11 cellular contexts compared by ENCODE assay signal in the genomic region with DNA sequence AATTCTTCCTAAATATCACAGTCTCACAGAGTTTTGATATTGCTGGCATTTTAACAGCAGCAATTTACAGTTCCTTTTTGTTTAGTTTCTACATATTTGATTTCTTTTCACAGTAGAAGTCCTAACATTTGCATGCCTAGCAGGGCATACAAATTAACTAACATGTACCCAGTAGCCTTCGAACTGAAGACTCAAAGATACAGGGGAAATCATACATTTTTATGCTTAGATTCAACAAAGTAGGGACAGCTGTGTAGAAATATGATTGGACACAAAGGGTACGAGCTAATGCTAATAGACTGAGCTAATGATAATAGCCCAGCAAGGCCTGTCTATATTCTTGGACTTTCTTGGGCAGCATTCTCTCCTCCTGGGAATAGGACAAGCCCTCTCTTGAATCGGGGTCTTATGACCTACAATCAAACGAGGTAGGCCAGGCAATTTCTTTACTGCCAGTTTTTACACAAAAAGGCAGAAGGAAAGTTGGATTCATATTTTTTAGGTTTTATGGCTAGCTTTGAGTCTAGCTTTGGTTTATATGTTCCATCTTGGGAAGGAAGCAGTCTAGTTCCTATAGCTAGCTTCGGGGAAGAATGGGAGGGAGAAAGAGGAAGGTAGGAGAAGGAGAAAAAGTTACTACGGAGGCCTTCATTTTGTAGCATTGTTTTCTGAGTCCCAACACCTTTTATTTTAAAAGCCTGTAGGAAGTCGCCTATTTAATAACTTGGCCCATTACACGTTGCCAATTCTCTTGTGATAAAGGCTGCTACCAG.
A peak's percentile ranks its signal among the peaks of the same experiment; 100 is the strongest.
DNase-seq lines count a peak whose midpoint lies in the region; ATAC-seq and TF ChIP-seq lines count a peak whose summit lies in the region.
"Had no signal": no experiment of that assay in that cellular context is flagged by ENCODE, and none has a peak within 500 bp of the region (broad histone marks: within the 10 kb centered on the region; RNA-seq: fewer than 3 reads in every experiment).

No MANE protein-coding gene starts in this region.

- no peak for DNase-seq in CD4-positive, alpha-beta memory T cell
- DNase-seq in HFFc6 (no peak), naive B cell (no peak), CD1c-positive myeloid dendritic cell (ENCODE audit: extremely low spot score) (no peak), NCI-H2081 (lab: John Stamatoyannopoulos, UW) (no peak), left lung (no peak)
- DNase-seq in activated T-helper 1 cell treated with anti-CD3 and anti-CD28 coated beads, Interleukin-12 subunit alpha, Interleukin-12 subunit beta, Interleukin-2, Interleukin-4 antibody, amounts not matched to agents 30 ng/mL and 10 ng/mL and 1 ng/mL, durations not matched to agents 14 hours and 24 hours and 36 hours (ENCODE audit: low spot score) = no peak
- DNase-seq: central memory CD4-positive, alpha-beta T cell; foreskin fibroblast; NCI-H1436; stimulated activated CD4-positive, alpha-beta T cell treated with anti-CD3 and anti-CD28 coated beads, Interleukin-15, amount 100 ng/mL, for 24 hours had no signal

- peaks cover 42% of the 10 kb centered on the region for H3K4me1 ChIP-seq in CD4-positive, alpha-beta memory T cell (ENCODE audit: insufficient read depth, low read length)
- H3K4me1 ChIP-seq in left lung = peaks cover 6 to 39% of the 10 kb centered on the region in 2 donors

- H3K36me3 ChIP-seq in CD4-positive, alpha-beta memory T cell (ENCODE audit: insufficient read depth, low read length) = no peaks in the 10 kb centered on the region
- H3K36me3 ChIP-seq in left lung = no peaks in the 10 kb centered on the region

- no peaks in the 10 kb centered on the region for H3K9me3 ChIP-seq in CD4-positive, alpha-beta memory T cell (ENCODE audit: control insufficient read depth in 1 of 2, low read length in 2 of 2)
- H3K9me3 ChIP-seq in left lung = no peaks in the 10 kb centered on the region

- peak overlapping the region in 6 of 8 donors; percentile 36 to 60 (median 42) for H3K4me3 Mint-ChIP-seq in CD4-positive, alpha-beta memory T cell
- H3K4me3 Mint-ChIP-seq in HFFc6 = peak overlapping the region; percentile 32; the same call in 1 of the 2 replicates
- H3K4me3 Mint-ChIP-seq in activated T-helper 1 cell treated with anti-CD3 and anti-CD28 coated beads, Interleukin-12 subunit alpha, Interleukin-12 subunit beta, Interleukin-2, Interleukin-4 antibody, amounts not matched to agents 30 ng/mL and 10 ng/mL and 1 ng/mL, durations not matched to agents 14 hours and 24 hours and 36 hours = peak overlapping the region; percentile 60
- peak overlapping the region in 6 of 8 donors; percentile 42 to 71 (median 57) for H3K4me3 Mint-ChIP-seq in naive B cell

- H3K27me3 Mint-ChIP-seq in CD4-positive, alpha-beta memory T cell = peaks cover 0 to 3% of the 10 kb centered on the region in 2 donors
- H3K27me3 Mint-ChIP-seq in HFFc6 (ENCODE audit: insufficient read depth) (peaks cover 25% of the 10 kb centered on the region), naive B cell (no peaks in the 10 kb centered on the region)
- peaks cover 2% of the 10 kb centered on the region for H3K27me3 Mint-ChIP-seq in activated T-helper 1 cell treated with anti-CD3 and anti-CD28 coated beads, Interleukin-12 subunit alpha, Interleukin-12 subunit beta, Interleukin-2, Interleukin-4 antibody, amounts not matched to agents 30 ng/mL and 10 ng/mL and 1 ng/mL, durations not matched to agents 14 hours and 24 hours and 36 hours (ENCODE audit: insufficient read depth)

- CTCF ChIA-PET in CD4-positive, alpha-beta memory T cell (lab: Charles Lee; ENCODE audit: partially characterized antibody) = interaction anchor here (0.7 to 3.9 kb wide), 6 partner anchors 8 to 48 kb away, joined by 3 to 25 read pairs (median 6); a partner anchor contains a TSS

- peak overlapping the region in 5 of 7 donors; percentile 40 to 84 (median 81) for H3K27ac Mint-ChIP-seq in CD4-positive, alpha-beta memory T cell
- H3K27ac Mint-ChIP-seq in HFFc6 (no peak overlapping the region), naive B cell (peak overlapping the region in 4 of 6 donors; percentile 73 to 93 (median 81))
- peak overlapping the region; percentile 77 for H3K27ac Mint-ChIP-seq in activated T-helper 1 cell treated with anti-CD3 and anti-CD28 coated beads, Interleukin-12 subunit alpha, Interleukin-12 subunit beta, Interleukin-2, Interleukin-4 antibody, amounts not matched to agents 30 ng/mL and 10 ng/mL and 1 ng/mL, durations not matched to agents 14 hours and 24 hours and 36 hours

- peaks cover 0 to 14% (median 0%) of the 10 kb centered on the region in 8 donors for H3K9me3 Mint-ChIP-seq in CD4-positive, alpha-beta memory T cell
- H3K9me3 Mint-ChIP-seq in HFFc6 = peaks cover 9% of the 10 kb centered on the region; the same call in 1 of the 2 replicates
- H3K9me3 Mint-ChIP-seq in activated T-helper 1 cell treated with anti-CD3 and anti-CD28 coated beads, Interleukin-12 subunit alpha, Interleukin-12 subunit beta, Interleukin-2, Interleukin-4 antibody, amounts not matched to agents 30 ng/mL and 10 ng/mL and 1 ng/mL, durations not matched to agents 14 hours and 24 hours and 36 hours = no peaks in the 10 kb centered on the region
- peaks cover 0 to 9% (median 2%) of the 10 kb centered on the region in 7 donors for H3K9me3 Mint-ChIP-seq in naive B cell

- TF ChIP-seq CTCF in HFFc6 (IDR thresholded peaks at IDR 0.05) (no peak), left lung (IDR thresholded peaks at IDR 0.05) (no peak)

- no peak for ATAC-seq in naive B cell (ENCODE audit: low read depth in 2 of 2)
- no peak for ATAC-seq in left lung

- H3K4me1 Mint-ChIP-seq in CD4-positive, alpha-beta memory T cell = peaks cover 15 to 30% (median 20%) of the 10 kb centered on the region in 4 donors
- H3K4me1 Mint-ChIP-seq in HFFc6 (ENCODE audit: low read depth) = peaks cover 32% of the 10 kb centered on the region
- H3K4me1 Mint-ChIP-seq in activated T-helper 1 cell treated with anti-CD3 and anti-CD28 coated beads, Interleukin-12 subunit alpha, Interleukin-12 subunit beta, Interleukin-2, Interleukin-4 antibody, amounts not matched to agents 30 ng/mL and 10 ng/mL and 1 ng/mL, durations not matched to agents 14 hours and 24 hours and 36 hours (ENCODE audit: low read depth) = peaks cover 39% of the 10 kb centered on the region
- H3K4me1 Mint-ChIP-seq in naive B cell = peaks cover 21 to 32% (median 28%) of the 10 kb centered on the region in 3 donors

- peaks cover 0 to 20% of the 10 kb centered on the region in 2 donors for H3K36me3 Mint-ChIP-seq in CD4-positive, alpha-beta memory T cell
- no peaks in the 10 kb centered on the region; the same call in 1 of the 2 replicates for H3K36me3 Mint-ChIP-seq in HFFc6 (ENCODE audit: low read depth)
- no peaks in the 10 kb centered on the region for H3K36me3 Mint-ChIP-seq in activated T-helper 1 cell treated with anti-CD3 and anti-CD28 coated beads, Interleukin-12 subunit alpha, Interleukin-12 subunit beta, Interleukin-2, Interleukin-4 antibody, amounts not matched to agents 30 ng/mL and 10 ng/mL and 1 ng/mL, durations not matched to agents 14 hours and 24 hours and 36 hours (ENCODE audit: low read depth)
- peaks cover 0 to 7% of the 10 kb centered on the region in 2 donors for H3K36me3 Mint-ChIP-seq in naive B cell

- POLR2A ChIA-PET in CD4-positive, alpha-beta memory T cell (lab: Charles Lee; ENCODE audit: partially characterized antibody) = interaction anchor here (0.8 to 25.6 kb wide), 14 partner anchors 8 to 1690 kb away, joined by 3 to 1953 read pairs (median 71); a partner anchor contains a TSS

- no peak overlapping the region for H3K4me3 ChIP-seq in CD4-positive, alpha-beta memory T cell (ENCODE audit: low read length in 2 of 2)
- no peak overlapping the region for H3K4me3 ChIP-seq in left lung

- H3K27ac ChIP-seq in CD4-positive, alpha-beta memory T cell (ENCODE audit: low read depth, low read length) = no peak overlapping the region
- H3K27ac ChIP-seq in left lung = no peak overlapping the region

- intact Hi-C loops in CD4-positive, alpha-beta memory T cell (cut with micrococcal nuclease) = no loop called here
- intact Hi-C loops in activated T-helper 1 cell treated with anti-CD3 and anti-CD28 coated beads, Interleukin-12 subunit alpha, Interleukin-12 subunit beta, Interleukin-2, Interleukin-4 antibody, amounts not matched to agents 30 ng/mL and 10 ng/mL and 1 ng/mL, durations not matched to agents 14 hours and 24 hours and 36 hours (cut with micrococcal nuclease) = no loop called here
- intact Hi-C loops in left lung (cut with DNase I) = no loop called here

- H3K27me3 ChIP-seq in CD4-positive, alpha-beta memory T cell (ENCODE audit: insufficient read depth, low read length) = no peaks in the 10 kb centered on the region
- H3K27me3 ChIP-seq in left lung = peaks cover 0 to 98% of the 10 kb centered on the region in 2 donors
